Comparison of ENCODE assay signal across 2 cellular contexts in genomic region chr7:15921576-15921975, GRCh38.
TF ChIP-seq lines count a peak whose summit lies in the region.

No MANE protein-coding gene starts in this region.

TF ChIP-seq in SK-N-SH, 30 proteins besides CTCF, POLR2A, EP300 and RAD21 (continued from another document):
- TF ChIP-seq PBX3 (IDR thresholded peaks at IDR 0.05) (no peak), MAX (IDR thresholded peaks at IDR 0.05; ENCODE audit: low read depth) (no peak)

TF ChIP-seq in SK-N-SH treated with all-trans-retinoic acid at 6 μM for 48 hours, 23 proteins besides CTCF, POLR2A, EP300 and RAD21 (continued from another document):
- no peak for TF ChIP-seq PATZ1 (CRISPR knock-in tag; IDR thresholded peaks at IDR 0.05; ENCODE audit: borderline replicate concordance)
